In genomic region chr2:42238644-42239288, GRCh38 we compare ENCODE assay signal across 1 cellular context.
TF ChIP-seq lines count a peak whose summit lies in the region.

No MANE protein-coding gene starts in this region.

TF ChIP-seq in H1, 55 proteins besides CTCF, POLR2A, EP300 and RAD21 (continued from another document):
- TF ChIP-seq CTBP2 (IDR thresholded peaks at IDR 0.05; ENCODE audit: borderline replicate concordance, insufficient read depth, insufficient read length, low read length) = no peak
- no peak for TF ChIP-seq E2F6 (IDR thresholded peaks at IDR 0.05)
- TF ChIP-seq HDAC2 (IDR thresholded peaks at IDR 0.05; ENCODE audit: borderline replicate concordance in 1 of 2, low read depth in 2 of 2, low read length in 2 of 2) = no peak
- TF ChIP-seq TEAD4 (IDR thresholded peaks at IDR 0.05; ENCODE audit: low read depth, low read length) = no peak
- TF ChIP-seq SIN3A (conservative IDR thresholded peaks at IDR 0.05 in 1 of 2, IDR thresholded peaks at IDR 0.05 in 1 of 2; ENCODE audit: low read depth in 1 of 2, low read length in 2 of 2) = no peak
- TF ChIP-seq ATF3 (IDR thresholded peaks at IDR 0.05; ENCODE audit: insufficient read depth, low read depth, low read length) = no peak
- TF ChIP-seq HDAC6 (IDR thresholded peaks at IDR 0.05; ENCODE audit: low read depth, low read length) = no peak
- TF ChIP-seq KDM1A (IDR thresholded peaks at IDR 0.05; ENCODE audit: borderline replicate concordance, low read length) = no peak
